Comparison of ENCODE assay signal across 8 cellular contexts in genomic region chr5:891837-892389, GRCh38. TPM values are rescaled to one million over a fixed set of nuclear protein-coding genes. Genes with fewer than 3 reads are reported as not detected.
DNase-seq lines count a peak whose midpoint lies in the region; ATAC-seq and TF ChIP-seq lines count a peak whose summit lies in the region.

No MANE protein-coding gene starts in this region.

- DNase-seq in LHCN-M2 (ENCODE audit: low read depth) (peak; percentile 19), ascending aorta (ENCODE audit: low spot score in 2 of 2) (no peak), NCI-H1105 (lab: John Stamatoyannopoulos, UW) (no peak)

- ATAC-seq in GM18502 (IDR thresholded peaks at IDR 0.05; ENCODE audit: poor library complexity, unreplicated experiment) = peak; percentile 22
- ATAC-seq in HG03469 (IDR thresholded peaks at IDR 0.05; ENCODE audit: unreplicated experiment) = no peak

- H3K9me3 ChIP-seq in ascending aorta (no peaks in the 10 kb centered on the region), skeletal muscle satellite cell (replicated peaks; ENCODE audit: low read length) (no peaks in the 10 kb centered on the region)

- no peaks in the 10 kb centered on the region for H3K27me3 ChIP-seq in ACC112 (ENCODE audit: insufficient read depth, low read length)
- H3K27me3 ChIP-seq in ascending aorta = no peaks in the 10 kb centered on the region
- no peaks in the 10 kb centered on the region for H3K27me3 ChIP-seq in skeletal muscle satellite cell (ENCODE audit: control insufficient read depth, insufficient read depth, low read length)

- peaks cover 80% of the 10 kb centered on the region for H3K79me2 ChIP-seq in ACC112 (ENCODE audit: control insufficient read depth, insufficient read depth, low read length, unreplicated experiment)

- peak overlapping the region; percentile 88 for H2AFZ ChIP-seq in ACC112 (ENCODE audit: low read length, unreplicated experiment)

- peak overlapping the region; percentile 99 for H3K9ac ChIP-seq in skeletal muscle satellite cell (ENCODE audit: low read depth, low read length)

- H3K27ac ChIP-seq in ACC112 (ENCODE audit: low read depth, low read length) (peak overlapping the region; percentile 73; the same call in 1 of the 2 replicates), ascending aorta (peak overlapping the region; percentile 82 to 90)

- peak overlapping the region; percentile 100 for H3K4me2 ChIP-seq in skeletal muscle satellite cell (ENCODE audit: low read length)

- TF ChIP-seq CTCF in ascending aorta (IDR thresholded peaks at IDR 0.05) = no peak

- H3K4me1 ChIP-seq in ACC112 (ENCODE audit: control insufficient read depth, insufficient read depth, low read length, unreplicated experiment) = peaks cover 27% of the 10 kb centered on the region
- H3K4me1 ChIP-seq in ascending aorta = peaks cover 13% of the 10 kb centered on the region in 2 donors
- peaks cover 14% of the 10 kb centered on the region for H3K4me1 ChIP-seq in skeletal muscle satellite cell (ENCODE audit: control insufficient read depth, insufficient read depth, low read length)

- intact Hi-C loops in ascending aorta (cut with DNase I) = loop anchor here (1.0 to 2.0 kb wide), 2 partner anchors 199 to 281 kb away; partner anchors contain the start of gene TPPP

- H3K36me3 ChIP-seq in ACC112 (ENCODE audit: insufficient read depth, low read length) (peaks cover 29% of the 10 kb centered on the region), ascending aorta (peaks cover 35 to 42% of the 10 kb centered on the region in 2 donors), skeletal muscle satellite cell (ENCODE audit: insufficient read depth, low read length) (peaks cover 51% of the 10 kb centered on the region)

- peak overlapping the region; percentile 95 for H3K4me3 ChIP-seq in ACC112 (ENCODE audit: low read depth, low read length)
- peak overlapping the region; percentile 88 to 100 for H3K4me3 ChIP-seq in ascending aorta
- peak overlapping the region; percentile 91 for H3K4me3 ChIP-seq in iPS-11a (ENCODE audit: low read depth, low read length)
- H3K4me3 ChIP-seq in skeletal muscle satellite cell (ENCODE audit: low read length) = peak overlapping the region; percentile 92

RNA-seq across cellular contexts. Expression of gene BRD9, which starts 0.7 kb away (rescaled TPM):
- total RNA-seq in LHCN-M2 (2014; rRNA removed) (44.7 and 45.8 TPM in 2 replicates), ascending aorta (13.6 TPM)
- polyA plus RNA-seq in LHCN-M2 (2012) = 30.8 TPM
- total RNA-seq in skeletal muscle satellite cell (2012; rRNA removed) = 34.2 and 35.6 TPM in 2 replicates

RNA-seq across cellular contexts. Expression of gene TRIP13, which starts 0.8 kb away (rescaled TPM):
- total RNA-seq in LHCN-M2 (2014; rRNA removed) = 64.7 and 65.9 TPM in 2 replicates
- 21.2 TPM for polyA plus RNA-seq in LHCN-M2 (2012)
- not detected for total RNA-seq in ascending aorta
- 52.7 and 55.3 TPM in 2 replicates for total RNA-seq in skeletal muscle satellite cell (2012; rRNA removed)

RNA-seq across cellular contexts. Expression of gene ZDHHC11, which starts 41.1 kb away (rescaled TPM):
- total RNA-seq in LHCN-M2 (2014; rRNA removed) (0.17 TPM in 1 of 2 replicates, not detected in the other), ascending aorta (not detected)
- 0.10 TPM for polyA plus RNA-seq in LHCN-M2 (2012)
- 0.22 and 0.51 TPM in 2 replicates for total RNA-seq in skeletal muscle satellite cell (2012; rRNA removed)

Comparison
In these comparisons a context has a peak if more than half of its experiments do, and no peak if none do; other contexts are left out.
1. RNA of gene TRIP13, which starts 0.8 kb away (total RNA-seq): 64.7 to 65.9 TPM in LHCN-M2; not detected in ascending aorta (single experiment); every median in the first group is over 10 times any median in the second.
2. Peak in every context shown above with its lines, with median percentiles within 50 percentile points of each other: H3K4me3 ChIP-seq.